ENCODE assay signal across 8 cellular contexts in genomic region chr19:4374451-4375163, GRCh38. TPM values are rescaled to one million over a fixed set of nuclear protein-coding genes. Genes with fewer than 3 reads are reported as not detected.
DNase-seq lines count a peak whose midpoint lies in the region; ATAC-seq and TF ChIP-seq lines count a peak whose summit lies in the region.

No MANE protein-coding gene starts in this region.

- peaks cover 50 to 55% of the 10 kb centered on the region in 2 experiments for H3K4me1 ChIP-seq in trophoblast cell (ENCODE audit: control insufficient read depth in 1 of 2, insufficient read depth in 2 of 2, low read length in 2 of 2)

- H3K4ac ChIP-seq in trophoblast cell (ENCODE audit: low read depth, low read length) = peak overlapping the region; percentile 77

- H3K4me3 Mint-ChIP-seq in glutamatergic neuron (ENCODE audit: unreplicated experiment) = no peak overlapping the region

- H3K79me1 ChIP-seq in trophoblast cell (ENCODE audit: low read length) = peaks cover 34% of the 10 kb centered on the region

- TF ChIP-seq CTCF in RWPE1 (conservative IDR thresholded peaks at IDR 0.05; ENCODE audit: low read depth) (no peak), fibroblast of the aortic adventitia (IDR thresholded peaks at IDR 0.05; ENCODE audit: insufficient read depth, low read length) (peak; percentile 45), glutamatergic neuron (IDR thresholded peaks at IDR 0.05; ENCODE audit: partially characterized antibody, unreplicated experiment) (no peak)

- no peaks in the 10 kb centered on the region for H3K9me3 Mint-ChIP-seq in glutamatergic neuron (ENCODE audit: unreplicated experiment)

- H2BK120ac ChIP-seq in trophoblast cell (ENCODE audit: insufficient read depth, low read length, poor library complexity) = peak overlapping the region; percentile 95

- peak overlapping the region; percentile 84 for H4K8ac ChIP-seq in trophoblast cell (ENCODE audit: low read depth, low read length)

- no peak overlapping the region for H3K9ac ChIP-seq in trophoblast cell (ENCODE audit: low read length)

- H3K36me3 ChIP-seq in trophoblast cell (ENCODE audit: control insufficient read depth in 1 of 2, insufficient read depth in 2 of 2, low read length in 2 of 2) = peaks cover 18 to 22% of the 10 kb centered on the region in 2 experiments

- H3K4me2 ChIP-seq in trophoblast cell (ENCODE audit: low read length) = peak overlapping the region; percentile 55

- CTCF ChIA-PET in RWPE1 (lab: Yijun Ruan, JAX) = interaction anchor here (0.6 to 3.0 kb wide), 9 partner anchors 10 to 416 kb away, joined by 3 to 25 read pairs (median 4); partner anchors contain the start of gene SH3GL1

- DNase-seq in Daoy (ENCODE audit: low read depth) (peak; percentile 93), RWPE1 (ENCODE audit: low spot score) (peak; percentile 71), fibroblast of the aortic adventitia (ENCODE audit: low read depth) (peak; percentile 92), trophoblast cell (peak; percentile 94 to 97), Ammon's horn (ENCODE audit: low spot score) (no peak), glutamatergic neuron (no peak)
- no peak for DNase-seq in activated CD4-positive, alpha-beta T cell treated with anti-CD3 and anti-CD28 coated beads for 48 hours

- peak overlapping the region; percentile 94 for H3K18ac ChIP-seq in trophoblast cell (ENCODE audit: low read length)

- H3K27ac ChIP-seq in RWPE1 (peak overlapping the region; percentile 99), trophoblast cell (ENCODE audit: low read depth, low read length) (peak overlapping the region; percentile 97)

- peak overlapping the region; percentile 93 for H2BK5ac ChIP-seq in trophoblast cell (ENCODE audit: low read depth, low read length, poor library complexity)

- H2AFZ ChIP-seq in trophoblast cell (ENCODE audit: insufficient read depth, low read length, poor library complexity) = peak overlapping the region; percentile 58

- H3K4me1 Mint-ChIP-seq in glutamatergic neuron (ENCODE audit: low read depth, unreplicated experiment) = peaks cover 30% of the 10 kb centered on the region

- H3K4me3 ChIP-seq in fibroblast of the aortic adventitia (ENCODE audit: low read depth, low read length) (peak overlapping the region; percentile 22), trophoblast cell (ENCODE audit: low read depth, low read length) (no peak overlapping the region)

- ATAC-seq in HG02970 (IDR thresholded peaks at IDR 0.05; ENCODE audit: low FRiP score, unreplicated experiment) = no peak

- H3K27me3 Mint-ChIP-seq in glutamatergic neuron (ENCODE audit: unreplicated experiment) = peaks cover 13% of the 10 kb centered on the region

- H3K27me3 ChIP-seq in trophoblast cell (ENCODE audit: insufficient read depth, low read length) = no peaks in the 10 kb centered on the region

- WGBS in trophoblast cell (ENCODE audit: extremely low coverage, insufficient coverage, insufficient read length) = no CpG with 5 or more reads among the region's 27 CpGs

- H4K12ac ChIP-seq in trophoblast cell (ENCODE audit: low read depth, low read length) = peak overlapping the region; percentile 18

- no peak overlapping the region for H3K23ac ChIP-seq in trophoblast cell (ENCODE audit: low read length)

- H3K14ac ChIP-seq in trophoblast cell (ENCODE audit: low read length) = peak overlapping the region; percentile 94

- H3K9me3 ChIP-seq in trophoblast cell (ENCODE audit: insufficient read depth, low read depth, low read length) = peaks cover under 1% of the 10 kb centered on the region

- H3K36me3 Mint-ChIP-seq in glutamatergic neuron (ENCODE audit: unreplicated experiment) = no peaks in the 10 kb centered on the region

- H4K91ac ChIP-seq in trophoblast cell (ENCODE audit: low read depth, low read length) = peak overlapping the region; percentile 98

- POLR2A ChIA-PET in RWPE1 (lab: Yijun Ruan, JAX; ENCODE audit: low non-redundant PET) = interaction anchor here (0.5 kb wide), 1 partner anchor 24 kb away, joined by 6 read pairs; no protein-coding TSS in a partner anchor

- H3K27ac Mint-ChIP-seq in glutamatergic neuron (ENCODE audit: unreplicated experiment) = no peak overlapping the region

- peak overlapping the region; percentile 78 for H2AK5ac ChIP-seq in trophoblast cell (ENCODE audit: low read length)

- peak overlapping the region; percentile 87 for H2BK12ac ChIP-seq in trophoblast cell (ENCODE audit: low read length)

- peaks cover 25% of the 10 kb centered on the region for H3K79me2 ChIP-seq in trophoblast cell (ENCODE audit: control insufficient read depth, insufficient read depth, low read length, poor library complexity)

RNA-seq across cellular contexts. Expression of gene SH3GL1, which starts 25.7 kb away (rescaled TPM):
- 44.3 and 52.8 TPM in 2 replicates for total RNA-seq in Daoy (2014; rRNA removed; shearing (Covaris generic))
- total RNA-seq in fibroblast of the aortic adventitia (ENCODE audit: low replicate concordance) (49.1 and 97.2 TPM in 2 replicates), glutamatergic neuron (ENCODE audit: unreplicated experiment) (56.3 TPM)
- 134 and 142 TPM in 2 replicates for polyA plus RNA-seq in trophoblast cell (2013)

RNA-seq across cellular contexts. Expression of gene CHAF1A, which starts 27.8 kb away (rescaled TPM):
- total RNA-seq in Daoy (2014; rRNA removed; shearing (Covaris generic)) = 39.7 and 55.8 TPM in 2 replicates
- 8.6 and 25.8 TPM in 2 replicates for total RNA-seq in fibroblast of the aortic adventitia (ENCODE audit: low replicate concordance)
- polyA plus RNA-seq in trophoblast cell (2013) = 27.6 and 28.9 TPM in 2 replicates
- 20.5 TPM for total RNA-seq in glutamatergic neuron (ENCODE audit: unreplicated experiment)

RNA-seq across cellular contexts. Expression of gene MPND, which starts 31.2 kb away (rescaled TPM):
- total RNA-seq in Daoy (2014; rRNA removed; shearing (Covaris generic)) = 0.95 and 2.5 TPM in 2 replicates
- total RNA-seq in fibroblast of the aortic adventitia (ENCODE audit: low replicate concordance) (5.4 and 13.2 TPM in 2 replicates), glutamatergic neuron (ENCODE audit: unreplicated experiment) (56.7 TPM)
- polyA plus RNA-seq in trophoblast cell (2013) = 13.8 and 15.3 TPM in 2 replicates

RNA-seq across cellular contexts. Expression of gene STAP2, which starts 36.0 kb away (rescaled TPM):
- 28.9 and 35.7 TPM in 2 replicates for total RNA-seq in Daoy (2014; rRNA removed; shearing (Covaris generic))
- total RNA-seq in fibroblast of the aortic adventitia (ENCODE audit: low replicate concordance) = 1.2 and 7.5 TPM in 2 replicates
- 41.8 and 46.1 TPM in 2 replicates for polyA plus RNA-seq in trophoblast cell (2013)
- 18.1 TPM for total RNA-seq in glutamatergic neuron (ENCODE audit: unreplicated experiment)

Comparison
In these comparisons a context has a peak if more than half of its experiments do, and no peak if none do; other contexts are left out.
1. DNase-seq: peak in Daoy (single experiment), RWPE1 (single experiment), fibroblast of the aortic adventitia (single experiment) and trophoblast cell (2 of 2); none in Ammon's horn (single experiment), glutamatergic neuron (single experiment) and activated CD4-positive, alpha-beta T cell treated with anti-CD3 and anti-CD28 coated beads for 48 hours (single experiment).